In genomic region chr6:157981132-157981394, GRCh38 we compare ENCODE assay signal across 1 cellular context.
TF ChIP-seq lines count a peak whose summit lies in the region.

No MANE protein-coding gene starts in this region.

TF ChIP-seq in HepG2, 621 proteins besides CTCF, POLR2A, EP300 and RAD21 (continued from another document and continues in another):
- TF ChIP-seq ZBTB39 (CRISPR knock-in tag; IDR thresholded peaks at IDR 0.05), result no peak
- TF ChIP-seq PRDM15 (CRISPR knock-in tag; IDR thresholded peaks at IDR 0.05), result no peak
- 0 out of 2 replicates have a peak, but pooled peaks have one; percentile 48 for TF ChIP-seq IRF1 (CRISPR knock-in tag; IDR thresholded peaks at IDR 0.05; ENCODE audit: low read depth)
- TF ChIP-seq RNF219 (CRISPR knock-in tag; IDR thresholded peaks at IDR 0.05), result 0 out of 2 replicates have a peak, but pooled peaks have one; percentile 20
- no peak for TF ChIP-seq ZNF414 (CRISPR knock-in tag; IDR thresholded peaks at IDR 0.05)
- TF ChIP-seq ATF7 (IDR thresholded peaks at IDR 0.05), result no peak
- 0 out of 2 replicates have a peak, but pooled peaks have one; percentile 11 for TF ChIP-seq ATF7 (CRISPR knock-in tag; IDR thresholded peaks at IDR 0.05)
- no peak for TF ChIP-seq SNAPC4 (CRISPR knock-in tag; IDR thresholded peaks at IDR 0.05)
- TF ChIP-seq KLF13 (CRISPR knock-in tag; IDR thresholded peaks at IDR 0.05), result 0 out of 2 replicates have a peak, but pooled peaks have one; percentile 55
- TF ChIP-seq TGIF2 (CRISPR knock-in tag; IDR thresholded peaks at IDR 0.05), result peak; percentile 85; the same call in 1 of the 2 replicates
- peak; percentile 99 for TF ChIP-seq ZBTB38 (CRISPR knock-in tag; IDR thresholded peaks at IDR 0.05)
- peak; percentile 27 for TF ChIP-seq SRSF1 (optimal IDR thresholded peaks at IDR 0.05; ENCODE audit: low read depth, low read length)
- TF ChIP-seq ZNF280B (CRISPR knock-in tag; IDR thresholded peaks at IDR 0.05; ENCODE audit: borderline replicate concordance), result peak; percentile 81; the same call in 1 of the 2 replicates
- TF ChIP-seq ZNF691 (CRISPR knock-in tag; IDR thresholded peaks at IDR 0.05; ENCODE audit: borderline replicate concordance, low read depth), result 0 out of 2 replicates have a peak, but pooled peaks have one; percentile 6
- TF ChIP-seq KLF15 (CRISPR knock-in tag; IDR thresholded peaks at IDR 0.05; ENCODE audit: borderline replicate concordance), result no peak
- no peak for TF ChIP-seq NONO (IDR thresholded peaks at IDR 0.05)
- TF ChIP-seq NONO (CRISPR knock-in tag; conservative IDR thresholded peaks at IDR 0.05), result peak; percentile 26; the same call in 1 of the 2 replicates
- TF ChIP-seq ZNF713 (CRISPR knock-in tag; IDR thresholded peaks at IDR 0.05), result 0 out of 2 replicates have a peak, but pooled peaks have one; percentile 47
- TF ChIP-seq HNF1B (CRISPR knock-in tag; IDR thresholded peaks at IDR 0.05), result 0 out of 2 replicates have a peak, but pooled peaks have one; percentile 80
- TF ChIP-seq ZSCAN21 (CRISPR knock-in tag; IDR thresholded peaks at IDR 0.05; ENCODE audit: borderline replicate concordance), result 0 out of 2 replicates have a peak, but pooled peaks have one; percentile 3
- TF ChIP-seq THAP9 (CRISPR knock-in tag; IDR thresholded peaks at IDR 0.05; ENCODE audit: borderline replicate concordance), result peak; percentile 65
- TF ChIP-seq KDM1A (CRISPR knock-in tag; IDR thresholded peaks at IDR 0.05), result no peak
- TF ChIP-seq ZNF275 (CRISPR knock-in tag; IDR thresholded peaks at IDR 0.05; ENCODE audit: borderline replicate concordance), result 0 out of 2 replicates have a peak, but pooled peaks have one; percentile 8
- TF ChIP-seq TEAD3 (CRISPR knock-in tag; optimal IDR thresholded peaks at IDR 0.05; ENCODE audit: borderline replicate concordance), result no peak
